ENCODE assay signal across 8 cellular contexts in the genomic region with DNA sequence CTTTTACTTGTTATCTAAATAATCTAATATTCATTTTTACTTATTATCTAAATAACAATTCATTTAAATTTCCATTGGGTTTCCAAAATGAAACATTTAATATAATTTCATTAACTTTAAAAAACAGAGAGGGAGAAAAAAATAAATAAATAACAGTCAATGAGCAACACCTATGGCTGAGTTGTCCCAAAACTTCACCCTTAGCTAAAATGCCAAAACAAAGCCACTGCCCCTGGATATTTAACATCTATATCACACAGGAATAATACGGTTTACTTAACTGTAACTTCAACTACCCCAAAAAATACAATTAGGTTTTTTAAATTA. TPM values are rescaled to one million over a fixed set of nuclear protein-coding genes. Genes with fewer than 3 reads are reported as not detected.
DNase-seq lines count a peak whose midpoint lies in the region; ATAC-seq and TF ChIP-seq lines count a peak whose summit lies in the region.

No MANE protein-coding gene starts in this region.

- H3K36me3 Mint-ChIP-seq in progenitor cell of endocrine pancreas (ENCODE audit: insufficient read depth), result peaks cover 7% of the 10 kb centered on the region

- peak overlapping the region; percentile 96 for H3K27ac Mint-ChIP-seq in progenitor cell of endocrine pancreas

- peaks cover 49% of the 10 kb centered on the region for H3K36me3 ChIP-seq in DOHH2 (ENCODE audit: control insufficient read depth, low read length)
- no peaks in the 10 kb centered on the region for H3K36me3 ChIP-seq in PC-3 (ENCODE audit: low read depth, low read length)
- no peaks in the 10 kb centered on the region for H3K36me3 ChIP-seq in endocrine pancreas (ENCODE audit: control insufficient read depth, insufficient read depth, low read length)

- POLR2A ChIA-PET in PC-3 (lab: Charles Lee; ENCODE audit: unreplicated experiment), result no interaction called here

- H3K9ac ChIP-seq in PC-3 (ENCODE audit: low read length) (peak overlapping the region; percentile 91), endocrine pancreas (ENCODE audit: control insufficient read depth, insufficient read depth, low read length) (no peak overlapping the region)

- H3K9me3 Mint-ChIP-seq in progenitor cell of endocrine pancreas (ENCODE audit: low read depth), result no peaks in the 10 kb centered on the region

- no peak for ATAC-seq in PC-3

- intact Hi-C loops in PC-3 (cut with micrococcal nuclease), result loop anchor here (2.0 kb wide), 1 partner anchor 36 kb away; no protein-coding TSS in a partner anchor

- peak overlapping the region; percentile 73 for H3K4me3 Mint-ChIP-seq in progenitor cell of endocrine pancreas (ENCODE audit: low read depth)

- H3K79me2 ChIP-seq in DOHH2 (ENCODE audit: control insufficient read depth, low read length), result peaks cover 99% of the 10 kb centered on the region
- H3K79me2 ChIP-seq in PC-3 (ENCODE audit: low read length), result peaks cover 55% of the 10 kb centered on the region

- H3F3A ChIP-seq in DOHH2 (ENCODE audit: control insufficient read depth, insufficient read depth) (peaks cover 21% of the 10 kb centered on the region), PC-3 (ENCODE audit: low read length, unreplicated experiment) (no peaks in the 10 kb centered on the region)

- BruUV-seq in PC-3 (replicated peaks; lab: Mats Ljungman, UMichigan), result no TSS peak

- H3K4me3 ChIP-seq in DOHH2 (ENCODE audit: low read length) (peak overlapping the region; percentile 88), PC-3 (ENCODE audit: low read length) (peak overlapping the region; percentile 74), endocrine pancreas (ENCODE audit: control insufficient read depth, insufficient read depth, low read length) (peak overlapping the region; percentile 100)

- H2AFZ ChIP-seq in PC-3 (ENCODE audit: low read length), result peak overlapping the region; percentile 64; the same call in 1 of the 2 replicates

- peaks cover 51% of the 10 kb centered on the region for H3K4me1 ChIP-seq in DOHH2 (ENCODE audit: control insufficient read depth, low read length)
- peaks cover 14% of the 10 kb centered on the region for H3K4me1 ChIP-seq in PC-3 (ENCODE audit: insufficient read depth, low read length)
- peaks cover 38% of the 10 kb centered on the region for H3K4me1 ChIP-seq in endocrine pancreas (ENCODE audit: control insufficient read depth, insufficient read depth, low read length)

- H4K20me1 ChIP-seq in DOHH2 (ENCODE audit: control insufficient read depth, insufficient read depth, low read depth, low read length) (no peaks in the 10 kb centered on the region; the same call in 1 of the 2 replicates), PC-3 (ENCODE audit: low read length) (no peaks in the 10 kb centered on the region)

- CTCF ChIA-PET in PC-3 (lab: Charles Lee), result interaction anchor here (0.5 to 0.6 kb wide), 2 partner anchors 32 to 48 kb away, joined by 3 to 8 read pairs; no protein-coding TSS in a partner anchor

- DNase-seq in PC-3 (no peak), progenitor cell of endocrine pancreas (ENCODE audit: low spot score, unreplicated experiment) (no peak), middle frontal gyrus (ENCODE audit: extremely low spot score, low spot score) (no peak), NCI-H526 (lab: John Stamatoyannopoulos, UW) (no peak), CD1c-positive myeloid dendritic cell (ENCODE audit: extremely low spot score) (no peak), epidermal melanocyte (ENCODE audit: insufficient read length, low spot score) (no peak)

- H3K27ac ChIP-seq in DOHH2 (ENCODE audit: low read depth, low read length) (peak overlapping the region; percentile 95), PC-3 (ENCODE audit: low read length) (peak overlapping the region; percentile 91)

- peak overlapping the region; percentile 70 for H3K4me2 ChIP-seq in DOHH2 (ENCODE audit: low read length)
- peak overlapping the region; percentile 86 for H3K4me2 ChIP-seq in PC-3 (ENCODE audit: low read length)

- no peaks in the 10 kb centered on the region for H3K9me3 ChIP-seq in DOHH2 (ENCODE audit: control insufficient read depth, insufficient read depth, low read length)
- H3K9me3 ChIP-seq in PC-3 (ENCODE audit: low read length), result no peaks in the 10 kb centered on the region
- H3K9me3 ChIP-seq in endocrine pancreas (ENCODE audit: control insufficient read depth, low read length), result no peaks in the 10 kb centered on the region

- H3K9me2 ChIP-seq in DOHH2 (replicated peaks; ENCODE audit: control insufficient read depth, low read length) (no peaks in the 10 kb centered on the region), PC-3 (replicated peaks; ENCODE audit: low read length) (no peaks in the 10 kb centered on the region)

- no peaks in the 10 kb centered on the region for H3K27me3 Mint-ChIP-seq in progenitor cell of endocrine pancreas

- TF ChIP-seq CTCF in DOHH2 (IDR thresholded peaks at IDR 0.05; ENCODE audit: low read depth, low read length, poor library complexity, severe bottlenecking) (no peak), PC-3 (conservative IDR thresholded peaks at IDR 0.05; ENCODE audit: low read depth, low read length) (no peak), progenitor cell of endocrine pancreas (IDR thresholded peaks at IDR 0.05; ENCODE audit: unreplicated experiment) (no peak)

- H3K27me3 ChIP-seq in DOHH2 (ENCODE audit: control insufficient read depth, low read length), result no peaks in the 10 kb centered on the region
- no peaks in the 10 kb centered on the region for H3K27me3 ChIP-seq in PC-3 (ENCODE audit: low read length)
- H3K27me3 ChIP-seq in endocrine pancreas (ENCODE audit: control insufficient read depth, insufficient read depth, low read length), result no peaks in the 10 kb centered on the region

- H3K4me1 Mint-ChIP-seq in progenitor cell of endocrine pancreas (ENCODE audit: low read depth), result peaks cover 64% of the 10 kb centered on the region

RNA-seq across cellular contexts. Expression of gene ELF1, which starts 0.6 kb away (rescaled TPM):
- total RNA-seq in PC-3 (2014; rRNA removed), result 15.3 and 17.7 TPM in 2 replicates
- 87.7 and 89.7 TPM in 2 replicates for total RNA-seq in progenitor cell of endocrine pancreas

RNA-seq across cellular contexts. Expression of gene WBP4, which starts 42.8 kb away (rescaled TPM):
- 6.4 and 7.3 TPM in 2 replicates for total RNA-seq in PC-3 (2014; rRNA removed)
- total RNA-seq in progenitor cell of endocrine pancreas, result 11.0 and 12.1 TPM in 2 replicates
